ENCODE assay signal across 8 cellular contexts in the genomic region with DNA sequence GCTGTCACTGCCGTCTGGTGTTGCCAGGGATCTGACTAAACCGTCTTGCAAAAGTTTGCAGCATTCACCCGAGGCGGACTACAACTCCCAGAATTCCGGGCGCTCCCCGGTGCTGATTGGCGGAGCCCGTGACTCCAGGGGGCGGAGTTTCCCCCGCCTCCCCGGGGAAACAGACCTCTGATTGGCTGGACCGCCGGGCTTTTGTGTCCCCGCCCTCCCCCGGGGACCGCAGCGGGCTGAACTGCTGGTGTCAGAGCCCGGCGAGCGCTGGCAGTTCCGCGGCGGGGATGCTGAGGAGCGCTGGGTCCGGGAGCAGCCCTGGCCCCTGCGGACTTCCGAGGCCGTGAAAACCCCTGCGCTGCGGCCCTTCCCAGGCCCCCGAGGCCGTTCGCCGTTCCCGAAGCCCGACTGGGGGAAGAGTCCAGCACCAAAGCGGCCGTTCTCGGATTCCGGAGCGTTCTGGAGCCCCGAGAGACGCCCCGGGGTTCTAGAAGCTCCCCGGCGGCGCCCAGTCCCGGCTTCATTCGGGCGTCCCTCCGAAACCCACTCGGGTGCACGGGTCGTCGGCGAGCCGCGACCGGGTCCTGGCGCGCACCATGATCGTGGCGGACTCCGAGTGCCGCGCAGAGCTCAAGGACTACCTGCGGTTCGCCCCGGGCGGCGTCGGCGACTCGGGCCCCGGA. TPM values are rescaled to one million over a fixed set of nuclear protein-coding genes. Genes with fewer than 3 reads are reported as not detected.
DNase-seq lines count a peak whose midpoint lies in the region; ATAC-seq lines count a peak whose summit lies in the region.

A gene with protein sequence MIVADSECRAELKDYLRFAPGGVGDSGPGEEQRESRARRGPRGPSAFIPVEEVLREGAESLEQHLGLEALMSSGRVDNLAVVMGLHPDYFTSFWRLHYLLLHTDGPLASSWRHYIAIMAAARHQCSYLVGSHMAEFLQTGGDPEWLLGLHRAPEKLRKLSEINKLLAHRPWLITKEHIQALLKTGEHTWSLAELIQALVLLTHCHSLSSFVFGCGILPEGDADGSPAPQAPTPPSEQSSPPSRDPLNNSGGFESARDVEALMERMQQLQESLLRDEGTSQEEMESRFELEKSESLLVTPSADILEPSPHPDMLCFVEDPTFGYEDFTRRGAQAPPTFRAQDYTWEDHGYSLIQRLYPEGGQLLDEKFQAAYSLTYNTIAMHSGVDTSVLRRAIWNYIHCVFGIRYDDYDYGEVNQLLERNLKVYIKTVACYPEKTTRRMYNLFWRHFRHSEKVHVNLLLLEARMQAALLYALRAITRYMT (plus strand): TSS at position 267 of the 683 bp plus-strand sequence. CDS start 330 bp downstream, at position 597.

- peak within 1 kb of the TSS; percentile 87 to 99 (median 96) for H3K4me2 ChIP-seq in BLaER1 treated with 17β-estradiol and CSF1 and Interleukin-3, amounts not matched to agents 10 nM and 100 nM

- ATAC-seq in GM19351 (IDR thresholded peaks at IDR 0.05; ENCODE audit: unreplicated experiment) = peak; percentile 92
- peak; percentile 95 for ATAC-seq in HG03521 (IDR thresholded peaks at IDR 0.05; ENCODE audit: unreplicated experiment)
- ATAC-seq in left lobe of liver = peak; percentile 90

- peaks cover 38 to 50% (median 47%) of the 10 kb centered on the region in 11 experiments for H4K20me1 ChIP-seq in BLaER1 treated with 17β-estradiol and CSF1 and Interleukin-3, amounts not matched to agents 10 nM and 100 nM

- DNase-seq in NCI-H748 (lab: John Stamatoyannopoulos, UW; ENCODE audit: unreplicated experiment) (peak; percentile 95), dedifferentiated amniotic fluid mesenchymal stem cell (ENCODE audit: extremely low spot score) (peak; percentile 99), left lobe of liver (ENCODE audit: low spot score) (peak; percentile 100)
- peak; percentile 97 to 100 for DNase-seq in activated CD4-positive, alpha-beta T cell treated with anti-CD3 and anti-CD28 coated beads, Interleukin-2, amount 50 U/mL, for 24 hours (ENCODE audit: low read depth in 1 of 2, low spot score in 1 of 2)
- DNase-seq in stimulated activated CD4-positive, alpha-beta T cell treated with anti-CD3 and anti-CD28 coated beads, Interleukin-2, amount 100 ng/mL, for 4 hours (ENCODE audit: low read depth) = peak; percentile 99

- H3K4me3 ChIP-seq in BLaER1 treated with 17β-estradiol and CSF1 and Interleukin-3, amounts not matched to agents 10 nM and 100 nM = peak within 1 kb of the TSS; percentile 91 to 100 (median 97)

- no peaks in the 10 kb centered on the region for H3K9me3 ChIP-seq in BLaER1 treated with 17β-estradiol and CSF1 and Interleukin-3, amounts not matched to agents 10 nM and 100 nM (replicated peaks in 1 of 11)

- peaks cover 0 to 5% (median 0%) of the 10 kb centered on the region in 11 experiments; a peak in 1 of 22 replicates for H3K36me3 ChIP-seq in BLaER1 treated with 17β-estradiol and CSF1 and Interleukin-3, amounts not matched to agents 10 nM and 100 nM

- peak within 1 kb of the TSS; percentile 91 to 97 (median 93) for H3K9ac ChIP-seq in BLaER1 treated with 17β-estradiol and CSF1 and Interleukin-3, amounts not matched to agents 10 nM and 100 nM

- no peaks in the 10 kb centered on the region for H3K27me3 ChIP-seq in BLaER1 treated with 17β-estradiol and CSF1 and Interleukin-3, amounts not matched to agents 10 nM and 100 nM

- H3K27ac ChIP-seq in BLaER1 treated with 17β-estradiol and CSF1 and Interleukin-3, amounts not matched to agents 10 nM and 100 nM = peak within 1 kb of the TSS; percentile 83 to 93 (median 87)

- peaks cover 28 to 52% (median 44%) of the 10 kb centered on the region in 10 experiments for H3K4me1 ChIP-seq in BLaER1 treated with 17β-estradiol and CSF1 and Interleukin-3, amounts not matched to agents 10 nM and 100 nM

RNA-seq across cellular contexts. Expression of the gene that starts here (rescaled TPM):
- 15.2 TPM for total RNA-seq in left lobe of liver

Comparison
In these comparisons a context has a peak if more than half of its experiments do, and no peak if none do; other contexts are left out.
1. Peak in every context shown above with its lines: DNase-seq, ATAC-seq, H3K4me3 ChIP-seq and H3K27ac ChIP-seq.